9 cellular contexts compared by ENCODE assay signal in genomic region chr1:177355575-177355974, GRCh38.
DNase-seq lines count a peak whose midpoint lies in the region; ATAC-seq and TF ChIP-seq lines count a peak whose summit lies in the region.
"Had no signal": no experiment of that assay in that cellular context is flagged by ENCODE, and none has a peak within 500 bp of the region (broad histone marks: within the 10 kb centered on the region; RNA-seq: fewer than 3 reads in every experiment).

No MANE protein-coding gene starts in this region.

- no peak for ATAC-seq in GM21515 (IDR thresholded peaks at IDR 0.05; ENCODE audit: unreplicated experiment)

- H3K4me3 ChIP-seq in NB4 (ENCODE audit: low read depth, low read length) (no peak overlapping the region), fibroblast of villous mesenchyme (ENCODE audit: low read depth, low read length) (no peak overlapping the region)
- H3K4me3 ChIP-seq: SJSA1 had no signal

- DNase-seq in NCI-H1417 (lab: John Stamatoyannopoulos, UW), result peak; percentile 2 to 31 (median 14)
- no peak for DNase-seq in NCI-H1417 treated with DMSO at 0.1 percent for 48 hours (lab: John Stamatoyannopoulos, UW)
- peak; percentile 22 for DNase-seq in NB4 (ENCODE audit: low read depth)
- peak; percentile 30 for DNase-seq in fibroblast of villous mesenchyme (ENCODE audit: low read depth)
- peak; percentile 17 for DNase-seq in stromal cell of bone marrow (ENCODE audit: low read depth)
- DNase-seq in mesenteric fat pad (ENCODE audit: low spot score), result no peak
- no peak for DNase-seq in cortex of kidney (lab: John Stamatoyannopoulos, UW)

- TF ChIP-seq CTCF in NB4 (IDR thresholded peaks at IDR 0.05; ENCODE audit: low read depth, low read length), result peak; percentile 29
- peak; percentile 64 for TF ChIP-seq CTCF in fibroblast of villous mesenchyme (IDR thresholded peaks at IDR 0.05; ENCODE audit: insufficient read depth, low read depth, low read length)

- no peak for TF ChIP-seq POLR2A in NB4 (IDR thresholded peaks at IDR 0.05; ENCODE audit: extremely low read depth, insufficient read length)

Comparison
In these comparisons a context has a peak if more than half of its experiments do, and no peak if none do; other contexts are left out.
1. DNase-seq: peak in NCI-H1417 (3 of 3), NB4 (single experiment), fibroblast of villous mesenchyme (single experiment) and stromal cell of bone marrow (single experiment); none in NCI-H1417 treated with DMSO at 0.1 percent for 48 hours (single experiment), mesenteric fat pad (single experiment) and cortex of kidney (single experiment).